Comparison of ENCODE assay signal across 24 cellular contexts in genomic region chr20:25477156-25477882, GRCh38.
DNase-seq lines count a peak whose midpoint lies in the region; ATAC-seq, FAIRE-seq and TF ChIP-seq lines count a peak whose summit lies in the region.
"Had no signal": no experiment of that assay in that cellular context is flagged by ENCODE, and none has a peak within 500 bp of the region (broad histone marks: within the 10 kb centered on the region; RNA-seq: fewer than 3 reads in every experiment).

No MANE protein-coding gene starts in this region.

- peaks cover 0 to 23% (median 0%) of the 10 kb centered on the region in 11 experiments; a peak in 5 of 22 replicates for H3K27me3 ChIP-seq in BLaER1 treated with 17β-estradiol and CSF1 and Interleukin-3, amounts not matched to agents 10 nM and 100 nM
- H3K27me3 ChIP-seq in astrocyte (ENCODE audit: insufficient read depth, low read length), result no peaks in the 10 kb centered on the region
- H3K27me3 ChIP-seq: SJSA1 had no signal

- peak overlapping the region; percentile 77 to 96 (median 93) for H3K4me2 ChIP-seq in BLaER1 treated with 17β-estradiol and CSF1 and Interleukin-3, amounts not matched to agents 10 nM and 100 nM
- no peak overlapping the region for H3K4me2 ChIP-seq in astrocyte (ENCODE audit: low read length)
- H3K4me2 ChIP-seq: PC-9 had no signal

- H3K4me3 ChIP-seq in BLaER1 treated with 17β-estradiol and CSF1 and Interleukin-3, amounts not matched to agents 10 nM and 100 nM, result peak overlapping the region in 9 of 10 experiments; percentile 42 to 66 (median 54); a peak in 15 of 20 replicates
- H3K4me3 ChIP-seq in astrocyte (ENCODE audit: insufficient read depth, low read depth, low read length), result no peak overlapping the region
- H3K4me3 ChIP-seq: PC-9, SJSA1 had no signal

- no peaks in the 10 kb centered on the region for H3K9me3 ChIP-seq in BLaER1 treated with 17β-estradiol and CSF1 and Interleukin-3, amounts not matched to agents 10 nM and 100 nM (replicated peaks in 1 of 11)
- no peaks in the 10 kb centered on the region for H3K9me3 ChIP-seq in astrocyte (ENCODE audit: insufficient read depth, low read depth, low read length)
- H3K9me3 ChIP-seq: SJSA1 had no signal

- H3K36me3 Mint-ChIP-seq in astrocyte (ENCODE audit: low read depth, unreplicated experiment) (peaks cover 19% of the 10 kb centered on the region), nephron progenitor cell (ENCODE audit: low read depth) (peaks cover 59% of the 10 kb centered on the region)
- H3K36me3 Mint-ChIP-seq in stimulated activated naive B cell treated with anti-CD40 and anti-IgM and Interleukin-4, amounts not matched to agents 10 μg/mL and 1 μg/mL and 100 μg/mL, for 72 hours, result no peaks in the 10 kb centered on the region
- H3K36me3 Mint-ChIP-seq: CD14-positive monocyte; CD8-positive, alpha-beta memory T cell had no signal

- H3K4me1 Mint-ChIP-seq in astrocyte (ENCODE audit: low read depth, unreplicated experiment) (no peaks in the 10 kb centered on the region), nephron progenitor cell (no peaks in the 10 kb centered on the region)
- H3K4me1 Mint-ChIP-seq in stimulated activated naive B cell treated with anti-CD40 and anti-IgM and Interleukin-4, amounts not matched to agents 10 μg/mL and 1 μg/mL and 100 μg/mL, for 72 hours, result no peaks in the 10 kb centered on the region
- H3K4me1 Mint-ChIP-seq: CD14-positive monocyte; CD8-positive, alpha-beta memory T cell had no signal

- H3K36me3 ChIP-seq in BLaER1 treated with 17β-estradiol and CSF1 and Interleukin-3, amounts not matched to agents 10 nM and 100 nM, result 0 out of 22 replicates have a peak, but pooled peaks cover 0 to 3% (median 0%) of the 10 kb centered on the region in 11 experiments
- H3K36me3 ChIP-seq in astrocyte (ENCODE audit: insufficient read depth, low read length), result no peaks in the 10 kb centered on the region

- no peak for DNase-seq in astrocyte (ENCODE audit: low read depth)
- no peak for DNase-seq in nephron progenitor cell
- DNase-seq in stimulated activated naive B cell treated with anti-CD40 and anti-IgM and Interleukin-4, amounts not matched to agents 10 μg/mL and 1 μg/mL and 100 μg/mL, for 72 hours, result no peak
- no peak for DNase-seq in urothelium cell line (ENCODE audit: low spot score)
- DNase-seq in NCI-H510A (lab: John Stamatoyannopoulos, UW), result no peak
- DNase-seq in DMS153 (lab: John Stamatoyannopoulos, UW), result no peak
- DNase-seq: AML-193; CD8-positive, alpha-beta memory T cell; DMS 273 treated with DMSO at 0.1 percent for 48 hours; DMS79 treated with DMSO at 0.1 percent for 48 hours; NCI-H1092; NCI-H1436; NCI-H187; NCI-H2107; NCI-H446; NCI-H526; PC-9; Right ventricle myocardium superior had no signal

- peak overlapping the region in 8 of 11 experiments; percentile 51 to 83 (median 75); a peak in 16 of 22 replicates for H3K27ac ChIP-seq in BLaER1 treated with 17β-estradiol and CSF1 and Interleukin-3, amounts not matched to agents 10 nM and 100 nM
- no peak overlapping the region for H3K27ac ChIP-seq in astrocyte (ENCODE audit: low read depth, low read length)
- H3K27ac ChIP-seq: HL-60, PC-9, SJSA1 had no signal

- no peaks in the 10 kb centered on the region; a peak in 1 of 22 replicates for H4K20me1 ChIP-seq in BLaER1 treated with 17β-estradiol and CSF1 and Interleukin-3, amounts not matched to agents 10 nM and 100 nM
- H4K20me1 ChIP-seq in astrocyte (ENCODE audit: insufficient read depth, low read length), result no peaks in the 10 kb centered on the region

- H3K9me3 Mint-ChIP-seq in astrocyte (ENCODE audit: unreplicated experiment) (no peaks in the 10 kb centered on the region), nephron progenitor cell (no peaks in the 10 kb centered on the region)
- no peaks in the 10 kb centered on the region for H3K9me3 Mint-ChIP-seq in stimulated activated naive B cell treated with anti-CD40 and anti-IgM and Interleukin-4, amounts not matched to agents 10 μg/mL and 1 μg/mL and 100 μg/mL, for 72 hours
- H3K9me3 Mint-ChIP-seq: CD8-positive, alpha-beta memory T cell had no signal

- no peak for FAIRE-seq in astrocyte (lab: Jason Lieb, UNC)
- no peak for FAIRE-seq in urothelium cell line (lab: Jason Lieb, UNC)
- FAIRE-seq: A204.1, GM12892 had no signal

- H3K4me3 Mint-ChIP-seq in astrocyte (ENCODE audit: unreplicated experiment) (no peak overlapping the region), nephron progenitor cell (no peak overlapping the region)
- no peak overlapping the region for H3K4me3 Mint-ChIP-seq in stimulated activated naive B cell treated with anti-CD40 and anti-IgM and Interleukin-4, amounts not matched to agents 10 μg/mL and 1 μg/mL and 100 μg/mL, for 72 hours
- H3K4me3 Mint-ChIP-seq: CD14-positive monocyte; CD8-positive, alpha-beta memory T cell had no signal

- H3K4me1 ChIP-seq in BLaER1 treated with 17β-estradiol and CSF1 and Interleukin-3, amounts not matched to agents 10 nM and 100 nM, result peaks cover 15 to 100% (median 88%) of the 10 kb centered on the region in 10 experiments
- H3K4me1 ChIP-seq in astrocyte (ENCODE audit: insufficient read depth, low read length), result no peaks in the 10 kb centered on the region
- H3K4me1 ChIP-seq: SJSA1 had no signal

- H2AFZ ChIP-seq in astrocyte (ENCODE audit: low read depth, low read length), result no peak overlapping the region
- H2AFZ ChIP-seq: PC-9 had no signal

- H3K9ac ChIP-seq in BLaER1 treated with 17β-estradiol and CSF1 and Interleukin-3, amounts not matched to agents 10 nM and 100 nM, result peak overlapping the region in 8 of 11 experiments; percentile 61 to 84 (median 74); a peak in 16 of 22 replicates
- no peak overlapping the region for H3K9ac ChIP-seq in astrocyte (ENCODE audit: low read length)

- TF ChIP-seq CTCF in astrocyte (IDR thresholded peaks at IDR 0.05; ENCODE audit: insufficient read depth, low read depth, low read length) (no peak), nephron progenitor cell (IDR thresholded peaks at IDR 0.05) (no peak)

- H3K27ac Mint-ChIP-seq in astrocyte (ENCODE audit: unreplicated experiment) (peak overlapping the region; percentile 58), nephron progenitor cell (peak overlapping the region; percentile 64)
- peak overlapping the region; percentile 31 for H3K27ac Mint-ChIP-seq in stimulated activated naive B cell treated with anti-CD40 and anti-IgM and Interleukin-4, amounts not matched to agents 10 μg/mL and 1 μg/mL and 100 μg/mL, for 72 hours
- H3K27ac Mint-ChIP-seq: CD14-positive monocyte; CD8-positive, alpha-beta memory T cell had no signal

- no peak for ATAC-seq in stimulated activated naive B cell treated with anti-CD40 and anti-IgM and Interleukin-4, amounts not matched to agents 10 μg/mL and 1 μg/mL and 100 μg/mL, for 72 hours (replicated peaks)

- H3K27me3 Mint-ChIP-seq in astrocyte (ENCODE audit: low read depth, unreplicated experiment) (no peaks in the 10 kb centered on the region), nephron progenitor cell (ENCODE audit: low read depth, poor library complexity) (no peaks in the 10 kb centered on the region)
- no peaks in the 10 kb centered on the region for H3K27me3 Mint-ChIP-seq in stimulated activated naive B cell treated with anti-CD40 and anti-IgM and Interleukin-4, amounts not matched to agents 10 μg/mL and 1 μg/mL and 100 μg/mL, for 72 hours
- H3K27me3 Mint-ChIP-seq: CD8-positive, alpha-beta memory T cell had no signal

- H3K79me2 ChIP-seq in astrocyte (ENCODE audit: insufficient read depth, low read length), result no peaks in the 10 kb centered on the region
